ENCODE assay signal across 19 cellular contexts in the genomic region with DNA sequence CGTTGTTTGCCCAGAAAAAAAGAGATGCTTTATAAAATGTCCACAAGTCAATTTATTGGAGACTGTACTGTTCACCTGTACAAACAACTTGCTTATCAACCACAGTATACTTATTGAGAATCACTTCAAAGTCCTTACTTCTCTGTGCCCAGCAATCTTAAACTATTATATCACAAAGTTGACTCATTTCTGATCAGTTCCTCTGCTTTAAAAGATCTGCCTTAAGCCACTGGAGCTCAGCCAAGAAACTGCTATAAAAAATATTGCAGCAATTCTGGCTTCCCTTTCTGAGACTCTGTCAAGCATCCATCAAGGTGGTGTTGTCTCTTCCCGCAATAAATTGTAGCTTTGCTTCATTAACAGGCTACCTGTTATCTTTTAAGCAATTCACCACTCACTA.
DNase-seq lines count a peak whose midpoint lies in the region; ATAC-seq and TF ChIP-seq lines count a peak whose summit lies in the region.
"Had no signal": no experiment of that assay in that cellular context is flagged by ENCODE, and none has a peak within 500 bp of the region (broad histone marks: within the 10 kb centered on the region; RNA-seq: fewer than 3 reads in every experiment).

No MANE protein-coding gene starts in this region.

- 75 to 76% methylated on average over 2 of the region's 2 CpGs for WGBS in tibial nerve, 2 donors

- ATAC-seq in HG02678 (IDR thresholded peaks at IDR 0.05; ENCODE audit: unreplicated experiment) (no peak), left ventricle myocardium superior (no peak)
- ATAC-seq: effector memory CD8-positive, alpha-beta T cell; gastrocnemius medialis; psoas muscle had no signal

- H3K27me3 ChIP-seq in brain microvascular endothelial cell (replicated peaks), result no peaks in the 10 kb centered on the region
- H3K27me3 ChIP-seq in tibial nerve, result no peaks in the 10 kb centered on the region
- H3K27me3 ChIP-seq: gastrocnemius medialis had no signal

- no peak for TF ChIP-seq POLR2A in tibial nerve (IDR thresholded peaks at IDR 0.05)

- H3K27ac ChIP-seq in brain microvascular endothelial cell (no peak overlapping the region), tibial nerve (no peak overlapping the region)
- H3K27ac ChIP-seq: gastrocnemius medialis, psoas muscle had no signal

- TF ChIP-seq CTCF in brain microvascular endothelial cell (IDR thresholded peaks at IDR 0.05; ENCODE audit: low read depth, low read length, missing control alignments) (no peak), tibial nerve (IDR thresholded peaks at IDR 0.05) (no peak)

- H3K4me1 ChIP-seq in tibial nerve, result no peaks in the 10 kb centered on the region
- H3K4me1 ChIP-seq: gastrocnemius medialis, psoas muscle had no signal

- no peaks in the 10 kb centered on the region for H3K9me3 ChIP-seq in tibial nerve
- H3K9me3 ChIP-seq: gastrocnemius medialis, psoas muscle had no signal

- H3K36me3 ChIP-seq in brain microvascular endothelial cell (replicated peaks), result no peaks in the 10 kb centered on the region
- H3K36me3 ChIP-seq in tibial nerve, result no peaks in the 10 kb centered on the region
- H3K36me3 ChIP-seq: gastrocnemius medialis had no signal

- no peak overlapping the region for H3K4me3 ChIP-seq in brain microvascular endothelial cell (ENCODE audit: low read depth, low read length)
- H3K4me3 ChIP-seq in tibial nerve, result no peak overlapping the region
- H3K4me3 ChIP-seq: gastrocnemius medialis, psoas muscle had no signal

- peak; percentile 24 for DNase-seq in GM04504 (ENCODE audit: low read depth)
- peak; percentile 27 to 28 for DNase-seq in Kasumi-1 (lab: John Stamatoyannopoulos, UW)
- peak; percentile 14 for DNase-seq in brain microvascular endothelial cell
- DNase-seq in kidney tubule cell (ENCODE audit: low spot score), result peak; percentile 11
- no peak for DNase-seq in tibial nerve (ENCODE audit: low spot score in 2 of 2)
- no peak for DNase-seq in left ventricle myocardium superior
- no peak for DNase-seq in activated gamma-delta T cell (lab: John Stamatoyannopoulos, UW)
- DNase-seq: activated CD4-positive, CD25-positive, alpha-beta regulatory T cell treated with anti-CD3 and anti-CD28 coated beads, Interleukin-2, amount 50 U/mL, for 72 hours; activated naive CD4-positive, alpha-beta T cell treated with anti-CD3 and anti-CD28 coated beads, Interleukin-2, amount 10 ng/mL, durations not matched to agents 7 days and 5 days; Calu3; effector memory CD8-positive, alpha-beta T cell; gastrocnemius medialis; MV-4-11; NCI-H2081 treated with DMSO at 0.1 percent for 48 hours; NCI-H774; nephron progenitor cell; psoas muscle; Right ventricle myocardium superior had no signal

- no peak for TF ChIP-seq EP300 in tibial nerve (IDR thresholded peaks at IDR 0.05)

- in situ Hi-C loops in brain microvascular endothelial cell (cut with HindIII; ENCODE audit: low pct_ligation_motif_present, low sequenced_read_pairs), result no loop called here

- intact Hi-C loops in left ventricle myocardium superior (cut with micrococcal nuclease), result no loop called here

Comparison
In these comparisons a context has a peak if more than half of its experiments do, and no peak if none do; other contexts are left out.
1. DNase-seq: peak in GM04504 (single experiment), Kasumi-1 (2 of 2), brain microvascular endothelial cell (single experiment) and kidney tubule cell (single experiment); none in tibial nerve (0 of 2), left ventricle myocardium superior (single experiment) and activated gamma-delta T cell (single experiment).